1 cellular context compared by ENCODE assay signal in the genomic region with DNA sequence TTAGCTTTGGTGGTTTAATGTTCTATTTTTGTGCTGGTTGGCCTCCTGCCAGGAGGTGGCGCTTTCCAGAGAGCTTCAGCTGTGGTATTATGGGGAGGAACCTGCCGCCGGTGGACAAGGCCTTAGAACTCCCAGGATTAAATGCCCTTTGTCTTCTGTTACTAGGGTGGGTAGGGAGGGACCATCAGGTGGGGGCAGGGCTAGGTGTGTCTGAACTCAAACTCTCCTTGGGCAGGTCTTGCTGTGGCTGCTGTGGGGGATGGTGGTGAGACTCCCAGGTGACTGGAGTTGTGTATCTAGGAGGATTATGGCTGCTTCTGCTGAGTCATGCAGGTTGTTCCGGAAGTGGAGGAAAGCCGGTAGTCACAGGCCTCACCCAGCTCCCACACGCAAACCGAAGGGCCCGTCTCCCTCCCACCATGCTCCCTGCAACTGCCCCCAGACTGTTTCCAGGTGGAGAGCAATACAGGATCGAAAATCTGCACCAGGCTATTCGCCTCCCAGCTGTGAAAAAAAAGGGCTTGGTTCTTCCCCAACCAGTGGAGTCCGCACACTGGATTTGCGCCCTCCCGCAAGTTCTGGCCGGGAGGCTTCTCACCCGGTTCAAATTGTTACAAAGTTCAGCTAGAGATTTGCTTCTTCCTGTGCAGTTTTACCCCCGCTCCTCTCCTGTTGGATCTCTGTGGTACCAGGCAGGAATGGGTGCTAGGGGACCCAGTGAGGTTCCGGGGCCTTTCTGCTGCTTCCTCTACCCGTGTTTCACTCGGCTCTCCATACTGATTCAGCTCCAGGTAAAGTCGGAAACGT.
TF ChIP-seq lines count a peak whose summit lies in the region.

No MANE protein-coding gene starts in this region.

TF ChIP-seq in K562, 482 proteins besides CTCF, POLR2A, EP300 and RAD21 (continued from another document):
- TF ChIP-seq SAFB (IDR thresholded peaks at IDR 0.05; ENCODE audit: borderline replicate concordance, low read depth, low read length): no peak
- TF ChIP-seq, protein P1, sequence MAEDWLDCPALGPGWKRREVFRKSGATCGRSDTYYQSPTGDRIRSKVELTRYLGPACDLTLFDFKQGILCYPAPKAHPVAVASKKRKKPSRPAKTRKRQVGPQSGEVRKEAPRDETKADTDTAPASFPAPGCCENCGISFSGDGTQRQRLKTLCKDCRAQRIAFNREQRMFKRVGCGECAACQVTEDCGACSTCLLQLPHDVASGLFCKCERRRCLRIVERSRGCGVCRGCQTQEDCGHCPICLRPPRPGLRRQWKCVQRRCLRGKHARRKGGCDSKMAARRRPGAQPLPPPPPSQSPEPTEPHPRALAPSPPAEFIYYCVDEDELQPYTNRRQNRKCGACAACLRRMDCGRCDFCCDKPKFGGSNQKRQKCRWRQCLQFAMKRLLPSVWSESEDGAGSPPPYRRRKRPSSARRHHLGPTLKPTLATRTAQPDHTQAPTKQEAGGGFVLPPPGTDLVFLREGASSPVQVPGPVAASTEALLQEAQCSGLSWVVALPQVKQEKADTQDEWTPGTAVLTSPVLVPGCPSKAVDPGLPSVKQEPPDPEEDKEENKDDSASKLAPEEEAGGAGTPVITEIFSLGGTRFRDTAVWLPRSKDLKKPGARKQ (CRISPR knock-in tag; IDR thresholded peaks at IDR 0.05): no peak
- TF ChIP-seq ZFP36 (IDR thresholded peaks at IDR 0.05; ENCODE audit: low read depth, low read length, partially characterized antibody): no peak
- TF ChIP-seq, protein P2, sequence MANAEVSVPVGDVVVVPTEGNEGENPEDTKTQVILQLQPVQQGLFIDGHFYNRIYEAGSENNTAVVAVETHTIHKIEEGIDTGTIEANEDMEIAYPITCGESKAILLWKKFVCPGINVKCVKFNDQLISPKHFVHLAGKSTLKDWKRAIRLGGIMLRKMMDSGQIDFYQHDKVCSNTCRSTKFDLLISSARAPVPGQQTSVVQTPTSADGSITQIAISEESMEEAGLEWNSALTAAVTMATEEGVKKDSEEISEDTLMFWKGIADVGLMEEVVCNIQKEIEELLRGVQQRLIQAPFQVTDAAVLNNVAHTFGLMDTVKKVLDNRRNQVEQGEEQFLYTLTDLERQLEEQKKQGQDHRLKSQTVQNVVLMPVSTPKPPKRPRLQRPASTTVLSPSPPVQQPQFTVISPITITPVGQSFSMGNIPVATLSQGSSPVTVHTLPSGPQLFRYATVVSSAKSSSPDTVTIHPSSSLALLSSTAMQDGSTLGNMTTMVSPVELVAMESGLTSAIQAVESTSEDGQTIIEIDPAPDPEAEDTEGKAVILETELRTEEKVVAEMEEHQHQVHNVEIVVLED (CRISPR knock-in tag; IDR thresholded peaks at IDR 0.05): no peak
- TF ChIP-seq DIDO1 (tag; IDR thresholded peaks at IDR 0.05; ENCODE audit: low read depth): no peak
- TF ChIP-seq PCBP1 (IDR thresholded peaks at IDR 0.05; ENCODE audit: low read depth, low read length, poor library complexity, severe bottlenecking): no peak
- no peak for TF ChIP-seq BDP1 (IDR thresholded peaks at IDR 0.05; ENCODE audit: insufficient read depth, insufficient read length)
- TF ChIP-seq CBFA2T2 (conservative IDR thresholded peaks at IDR 0.05): no peak
- no peak for TF ChIP-seq ZBTB7A (IDR thresholded peaks at IDR 0.05; ENCODE audit: borderline replicate concordance, control insufficient read depth, low read depth, low read length)
- peak; percentile 59; the same call in 1 of the 2 replicates for TF ChIP-seq ETV1 (tag; conservative IDR thresholded peaks at IDR 0.05; ENCODE audit: low read depth)
- TF ChIP-seq ZNF347 (CRISPR knock-in tag; IDR thresholded peaks at IDR 0.05; ENCODE audit: low read depth): no peak
- no peak for TF ChIP-seq ZNF175 (CRISPR knock-in tag; IDR thresholded peaks at IDR 0.05; ENCODE audit: low read depth)
- TF ChIP-seq SUPT5H (IDR thresholded peaks at IDR 0.05): 0 out of 2 replicates have a peak, but pooled peaks have one; percentile 27
- TF ChIP-seq BCL6 (CRISPR knock-in tag; IDR thresholded peaks at IDR 0.05): no peak
- no peak for TF ChIP-seq SMARCC2 (IDR thresholded peaks at IDR 0.05; ENCODE audit: low read depth)
- TF ChIP-seq, protein P3, sequence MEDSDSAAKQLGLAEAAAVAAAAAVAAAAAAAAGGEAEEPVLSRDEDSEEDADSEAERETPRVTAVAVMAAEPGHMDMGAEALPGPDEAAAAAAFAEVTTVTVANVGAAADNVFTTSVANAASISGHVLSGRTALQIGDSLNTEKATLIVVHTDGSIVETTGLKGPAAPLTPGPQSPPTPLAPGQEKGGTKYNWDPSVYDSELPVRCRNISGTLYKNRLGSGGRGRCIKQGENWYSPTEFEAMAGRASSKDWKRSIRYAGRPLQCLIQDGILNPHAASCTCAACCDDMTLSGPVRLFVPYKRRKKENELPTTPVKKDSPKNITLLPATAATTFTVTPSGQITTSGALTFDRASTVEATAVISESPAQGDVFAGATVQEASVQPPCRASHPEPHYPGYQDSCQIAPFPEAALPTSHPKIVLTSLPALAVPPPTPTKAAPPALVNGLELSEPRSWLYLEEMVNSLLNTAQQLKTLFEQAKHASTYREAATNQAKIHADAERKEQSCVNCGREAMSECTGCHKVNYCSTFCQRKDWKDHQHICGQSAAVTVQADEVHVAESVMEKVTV (CRISPR knock-in tag; IDR thresholded peaks at IDR 0.05): no peak
- no peak for TF ChIP-seq KAT7 (CRISPR knock-in tag; IDR thresholded peaks at IDR 0.05; ENCODE audit: borderline replicate concordance)
- no peak for TF ChIP-seq TCF3 (CRISPR knock-in tag; IDR thresholded peaks at IDR 0.05)
- peak; percentile 36; the same call in 1 of the 2 replicates for TF ChIP-seq ZEB2 (IDR thresholded peaks at IDR 0.05)
- TF ChIP-seq, protein P4, sequence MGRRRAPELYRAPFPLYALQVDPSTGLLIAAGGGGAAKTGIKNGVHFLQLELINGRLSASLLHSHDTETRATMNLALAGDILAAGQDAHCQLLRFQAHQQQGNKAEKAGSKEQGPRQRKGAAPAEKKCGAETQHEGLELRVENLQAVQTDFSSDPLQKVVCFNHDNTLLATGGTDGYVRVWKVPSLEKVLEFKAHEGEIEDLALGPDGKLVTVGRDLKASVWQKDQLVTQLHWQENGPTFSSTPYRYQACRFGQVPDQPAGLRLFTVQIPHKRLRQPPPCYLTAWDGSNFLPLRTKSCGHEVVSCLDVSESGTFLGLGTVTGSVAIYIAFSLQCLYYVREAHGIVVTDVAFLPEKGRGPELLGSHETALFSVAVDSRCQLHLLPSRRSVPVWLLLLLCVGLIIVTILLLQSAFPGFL (CRISPR knock-in tag; IDR thresholded peaks at IDR 0.05): no peak
- TF ChIP-seq NELFE (IDR thresholded peaks at IDR 0.05; ENCODE audit: insufficient read depth, insufficient read length): no peak
- TF ChIP-seq MEF2A (IDR thresholded peaks at IDR 0.05; ENCODE audit: control insufficient read depth, low read depth, low read length): no peak
- TF ChIP-seq, protein P5, sequence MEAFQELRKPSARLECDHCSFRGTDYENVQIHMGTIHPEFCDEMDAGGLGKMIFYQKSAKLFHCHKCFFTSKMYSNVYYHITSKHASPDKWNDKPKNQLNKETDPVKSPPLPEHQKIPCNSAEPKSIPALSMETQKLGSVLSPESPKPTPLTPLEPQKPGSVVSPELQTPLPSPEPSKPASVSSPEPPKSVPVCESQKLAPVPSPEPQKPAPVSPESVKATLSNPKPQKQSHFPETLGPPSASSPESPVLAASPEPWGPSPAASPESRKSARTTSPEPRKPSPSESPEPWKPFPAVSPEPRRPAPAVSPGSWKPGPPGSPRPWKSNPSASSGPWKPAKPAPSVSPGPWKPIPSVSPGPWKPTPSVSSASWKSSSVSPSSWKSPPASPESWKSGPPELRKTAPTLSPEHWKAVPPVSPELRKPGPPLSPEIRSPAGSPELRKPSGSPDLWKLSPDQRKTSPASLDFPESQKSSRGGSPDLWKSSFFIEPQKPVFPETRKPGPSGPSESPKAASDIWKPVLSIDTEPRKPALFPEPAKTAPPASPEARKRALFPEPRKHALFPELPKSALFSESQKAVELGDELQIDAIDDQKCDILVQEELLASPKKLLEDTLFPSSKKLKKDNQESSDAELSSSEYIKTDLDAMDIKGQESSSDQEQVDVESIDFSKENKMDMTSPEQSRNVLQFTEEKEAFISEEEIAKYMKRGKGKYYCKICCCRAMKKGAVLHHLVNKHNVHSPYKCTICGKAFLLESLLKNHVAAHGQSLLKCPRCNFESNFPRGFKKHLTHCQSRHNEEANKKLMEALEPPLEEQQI (IDR thresholded peaks at IDR 0.05): peak; percentile 40; the same call in 1 of the 2 replicates
- TF ChIP-seq, protein P6, sequence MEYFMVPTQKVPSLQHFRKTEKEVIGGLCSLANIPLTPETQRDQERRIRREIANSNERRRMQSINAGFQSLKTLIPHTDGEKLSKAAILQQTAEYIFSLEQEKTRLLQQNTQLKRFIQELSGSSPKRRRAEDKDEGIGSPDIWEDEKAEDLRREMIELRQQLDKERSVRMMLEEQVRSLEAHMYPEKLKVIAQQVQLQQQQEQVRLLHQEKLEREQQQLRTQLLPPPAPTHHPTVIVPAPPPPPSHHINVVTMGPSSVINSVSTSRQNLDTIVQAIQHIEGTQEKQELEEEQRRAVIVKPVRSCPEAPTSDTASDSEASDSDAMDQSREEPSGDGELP (CRISPR knock-in tag; IDR thresholded peaks at IDR 0.05; ENCODE audit: borderline replicate concordance): peak; percentile 68
- no peak for TF ChIP-seq CEBPG (CRISPR knock-in tag; IDR thresholded peaks at IDR 0.05)
- no peak for TF ChIP-seq CEBPG (tag; conservative IDR thresholded peaks at IDR 0.05 in 1 of 2, IDR thresholded peaks at IDR 0.05 in 1 of 2)
- TF ChIP-seq, protein P7, sequence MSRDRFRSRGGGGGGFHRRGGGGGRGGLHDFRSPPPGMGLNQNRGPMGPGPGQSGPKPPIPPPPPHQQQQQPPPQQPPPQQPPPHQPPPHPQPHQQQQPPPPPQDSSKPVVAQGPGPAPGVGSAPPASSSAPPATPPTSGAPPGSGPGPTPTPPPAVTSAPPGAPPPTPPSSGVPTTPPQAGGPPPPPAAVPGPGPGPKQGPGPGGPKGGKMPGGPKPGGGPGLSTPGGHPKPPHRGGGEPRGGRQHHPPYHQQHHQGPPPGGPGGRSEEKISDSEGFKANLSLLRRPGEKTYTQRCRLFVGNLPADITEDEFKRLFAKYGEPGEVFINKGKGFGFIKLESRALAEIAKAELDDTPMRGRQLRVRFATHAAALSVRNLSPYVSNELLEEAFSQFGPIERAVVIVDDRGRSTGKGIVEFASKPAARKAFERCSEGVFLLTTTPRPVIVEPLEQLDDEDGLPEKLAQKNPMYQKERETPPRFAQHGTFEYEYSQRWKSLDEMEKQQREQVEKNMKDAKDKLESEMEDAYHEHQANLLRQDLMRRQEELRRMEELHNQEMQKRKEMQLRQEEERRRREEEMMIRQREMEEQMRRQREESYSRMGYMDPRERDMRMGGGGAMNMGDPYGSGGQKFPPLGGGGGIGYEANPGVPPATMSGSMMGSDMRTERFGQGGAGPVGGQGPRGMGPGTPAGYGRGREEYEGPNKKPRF (IDR thresholded peaks at IDR 0.05; ENCODE audit: low read depth, low read length): no peak
- no peak for TF ChIP-seq SRSF9 (IDR thresholded peaks at IDR 0.05; ENCODE audit: borderline replicate concordance, low read depth, low read length)
- no peak for TF ChIP-seq PRPF4 (IDR thresholded peaks at IDR 0.05; ENCODE audit: insufficient read depth, low read depth, low read length, poor library complexity, severe bottlenecking)
- TF ChIP-seq MAFF (IDR thresholded peaks at IDR 0.05; ENCODE audit: low read length): peak; percentile 63
- peak; percentile 44; the same call in 1 of the 2 replicates for TF ChIP-seq NFIX (CRISPR knock-in tag; IDR thresholded peaks at IDR 0.05; ENCODE audit: low read depth)
- TF ChIP-seq KLF13 (tag; IDR thresholded peaks at IDR 0.05; ENCODE audit: borderline replicate concordance, low read depth): no peak
- TF ChIP-seq PHF20 (IDR thresholded peaks at IDR 0.05; ENCODE audit: partially characterized antibody): no peak
- no peak for TF ChIP-seq ZNF224 (CRISPR knock-in tag; IDR thresholded peaks at IDR 0.05)
- TF ChIP-seq, protein P8, sequence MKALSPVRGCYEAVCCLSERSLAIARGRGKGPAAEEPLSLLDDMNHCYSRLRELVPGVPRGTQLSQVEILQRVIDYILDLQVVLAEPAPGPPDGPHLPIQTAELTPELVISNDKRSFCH (CRISPR knock-in tag; IDR thresholded peaks at IDR 0.05): no peak
- TF ChIP-seq, protein P8 (tag; IDR thresholded peaks at IDR 0.05): no peak
- no peak for TF ChIP-seq RUNX1 (IDR thresholded peaks at IDR 0.05; ENCODE audit: low read depth)
- TF ChIP-seq E2F3 (CRISPR knock-in tag; IDR thresholded peaks at IDR 0.05): no peak
- TF ChIP-seq ZNF780A (CRISPR knock-in tag; IDR thresholded peaks at IDR 0.05): no peak
- TF ChIP-seq CC2D1A (IDR thresholded peaks at IDR 0.05): peak; percentile 47; the same call in 1 of the 2 replicates
- TF ChIP-seq PML (IDR thresholded peaks at IDR 0.05; ENCODE audit: low read length): no peak
- peak; percentile 40; the same call in 1 of the 2 replicates for TF ChIP-seq EP400 (IDR thresholded peaks at IDR 0.05)
